In the genomic region with DNA sequence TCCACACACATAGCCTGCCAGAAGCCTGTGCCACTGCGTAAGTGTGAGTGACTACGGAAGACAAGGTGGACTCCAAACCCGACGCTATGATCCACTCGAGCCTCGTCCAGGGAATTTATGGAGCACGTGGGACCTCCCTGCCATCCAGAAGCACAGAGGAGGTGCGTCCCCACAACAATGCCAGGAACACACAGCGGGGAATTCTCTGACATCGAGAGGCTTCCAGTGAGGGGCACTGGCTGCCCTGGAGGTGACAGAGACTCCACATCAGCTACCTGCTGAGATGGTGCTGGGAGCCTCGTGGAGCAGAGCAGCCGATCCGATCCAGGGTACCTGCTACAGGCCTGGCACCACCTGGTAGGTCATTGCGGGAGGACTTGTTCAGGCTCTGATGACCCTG, we compare ENCODE assay signal across 20 cellular contexts.
DNase-seq lines count a peak whose midpoint lies in the region; TF ChIP-seq lines count a peak whose summit lies in the region.
"Had no signal": no experiment of that assay in that cellular context is flagged by ENCODE, and none has a peak within 500 bp of the region (broad histone marks: within the 10 kb centered on the region; RNA-seq: fewer than 3 reads in every experiment).

No MANE protein-coding gene starts in this region.

- TF ChIP-seq CTCF in HEK293 (tag by site-specific recombination; IDR thresholded peaks at IDR 0.05) (no peak), WERI-Rb-1 (IDR thresholded peaks at IDR 0.05; ENCODE audit: low read depth, low read length) (no peak), glutamatergic neuron (IDR thresholded peaks at IDR 0.05; ENCODE audit: partially characterized antibody, unreplicated experiment) (no peak), osteocyte (IDR thresholded peaks at IDR 0.05) (no peak)

- H3K27me3 ChIP-seq in WERI-Rb-1 (ENCODE audit: insufficient read depth, low read depth, severe bottlenecking) = no peaks in the 10 kb centered on the region

- H3K27ac Mint-ChIP-seq in glutamatergic neuron (ENCODE audit: unreplicated experiment) = peak overlapping the region; percentile 31
- H3K27ac Mint-ChIP-seq in osteocyte (ENCODE audit: unreplicated experiment) = peak overlapping the region; percentile 23

- CTCF ChIA-PET in HEK293 (lab: Yijun Ruan, JAX) = no interaction called here

- no peaks in the 10 kb centered on the region for H3K9me3 ChIP-seq in HEK293 (ENCODE audit: control insufficient read depth, insufficient read depth, low read depth, low read length)
- H3K9me3 ChIP-seq in WERI-Rb-1 (ENCODE audit: severe bottlenecking) = no peaks in the 10 kb centered on the region

- H3K27ac ChIP-seq in HEK293 (ENCODE audit: extremely low read depth, low read depth, low read length) (no peak overlapping the region), WERI-Rb-1 (peak overlapping the region; percentile 79)
- H3K27ac ChIP-seq: RWPE1, SK-N-MC had no signal

- H3K27me3 Mint-ChIP-seq in glutamatergic neuron (ENCODE audit: unreplicated experiment) (peaks cover 17% of the 10 kb centered on the region), osteocyte (ENCODE audit: unreplicated experiment) (peaks cover 12% of the 10 kb centered on the region)

- no peak overlapping the region for H3K4me3 ChIP-seq in HEK293 (ENCODE audit: low read depth, low read length)
- H3K4me3 ChIP-seq in WERI-Rb-1 (ENCODE audit: low read depth, low read length) = no peak overlapping the region
- H3K4me3 ChIP-seq: SK-N-MC had no signal

- H3K4me1 Mint-ChIP-seq in glutamatergic neuron (ENCODE audit: low read depth, unreplicated experiment) (peaks cover 20% of the 10 kb centered on the region), osteocyte (ENCODE audit: unreplicated experiment) (peaks cover 34% of the 10 kb centered on the region)

- POLR2A ChIA-PET in HEK293 (lab: Yijun Ruan, JAX) = no interaction called here

- H3K36me3 Mint-ChIP-seq in glutamatergic neuron (ENCODE audit: unreplicated experiment) = peaks cover 5% of the 10 kb centered on the region
- H3K36me3 Mint-ChIP-seq in osteocyte (ENCODE audit: unreplicated experiment) = no peaks in the 10 kb centered on the region

- DNase-seq in WERI-Rb-1 (no peak), glutamatergic neuron (no peak), osteocyte (ENCODE audit: extremely low spot score, unreplicated experiment) (no peak), COR-L47 (lab: John Stamatoyannopoulos, UW) (no peak)
- no peak for DNase-seq in activated CD4-positive, alpha-beta T cell treated with anti-CD3 and anti-CD28 coated beads, Interleukin-2, amount 50 U/mL, for 4 hours
- no peak for DNase-seq in effector CD4-positive, alpha-beta T cell
- no peak for DNase-seq in activated effector memory CD4-positive, alpha-beta T cell treated with Interleukin-2 at 50 U/mL for 16 hours
- DNase-seq: DMS153, DND-41, Kasumi-1, MV-4-11, NCI-H1105, NCI-H146, NCI-H2029, NCI-H446 treated with DMSO at 0.1 percent for 48 hours, NCI-H526 treated with DMSO at 0.1 percent for 48 hours, SIG-M5 had no signal

- no peak overlapping the region for H3K4me3 Mint-ChIP-seq in glutamatergic neuron (ENCODE audit: unreplicated experiment)
- no peak overlapping the region for H3K4me3 Mint-ChIP-seq in osteocyte (ENCODE audit: unreplicated experiment)

- H3K36me3 ChIP-seq in HEK293 (ENCODE audit: control insufficient read depth in 2 of 2, insufficient read depth in 1 of 2, low read length in 2 of 2) (no peaks in the 10 kb centered on the region), WERI-Rb-1 (no peaks in the 10 kb centered on the region)

- H3K4me1 ChIP-seq in HEK293 (ENCODE audit: control insufficient read depth, insufficient read depth, low read length) = peaks cover 13% of the 10 kb centered on the region; the same call in 1 of the 2 replicates

- H3K9me3 Mint-ChIP-seq in glutamatergic neuron (ENCODE audit: unreplicated experiment) (peaks cover 12% of the 10 kb centered on the region), osteocyte (ENCODE audit: unreplicated experiment) (no peaks in the 10 kb centered on the region)

TF ChIP-seq in HEK293, 187 proteins besides CTCF, POLR2A, EP300 and RAD21:
- TF ChIP-seq GLIS2 (tag by site-specific recombination; IDR thresholded peaks at IDR 0.05) = no peak
- TF ChIP-seq ZIC2 (tag by site-specific recombination; IDR thresholded peaks at IDR 0.05) = peak; percentile 37; the same call in 1 of the 2 replicates
